1 cellular context compared by ENCODE assay signal in the genomic region with DNA sequence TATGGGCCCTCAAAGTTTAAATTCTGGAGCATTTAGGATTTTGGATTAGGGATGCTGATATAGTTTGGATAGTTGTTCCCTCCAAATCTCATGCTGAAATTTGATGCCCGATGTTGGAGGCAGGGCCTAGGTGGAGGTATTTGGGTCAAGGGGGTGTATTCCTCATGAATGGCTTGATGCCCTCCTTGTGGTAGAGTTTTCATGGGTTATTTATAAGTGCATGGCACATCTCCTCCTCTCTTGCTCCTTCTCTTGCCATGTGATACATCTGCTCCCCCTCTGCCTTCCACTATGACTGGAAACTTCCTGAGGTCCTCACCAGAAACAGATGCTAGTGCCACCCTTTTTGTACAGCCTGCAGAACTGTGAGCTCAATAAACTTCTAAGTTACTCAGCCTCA.
TF ChIP-seq lines count a peak whose summit lies in the region.

No MANE protein-coding gene starts in this region.

TF ChIP-seq in K562, 482 proteins besides CTCF, POLR2A, EP300 and RAD21:
- TF ChIP-seq POLR2AphosphoS5 (IDR thresholded peaks at IDR 0.05; ENCODE audit: control insufficient read depth, insufficient read depth, low read depth, low read length) (peak; percentile 49; the same call in 1 of the 2 replicates), EWSR1 (IDR thresholded peaks at IDR 0.05; ENCODE audit: borderline replicate concordance, low read depth, partially characterized antibody) (no peak), GABPB2 (CRISPR knock-in tag; conservative IDR thresholded peaks at IDR 0.05) (no peak)
- TF ChIP-seq, protein P1, sequence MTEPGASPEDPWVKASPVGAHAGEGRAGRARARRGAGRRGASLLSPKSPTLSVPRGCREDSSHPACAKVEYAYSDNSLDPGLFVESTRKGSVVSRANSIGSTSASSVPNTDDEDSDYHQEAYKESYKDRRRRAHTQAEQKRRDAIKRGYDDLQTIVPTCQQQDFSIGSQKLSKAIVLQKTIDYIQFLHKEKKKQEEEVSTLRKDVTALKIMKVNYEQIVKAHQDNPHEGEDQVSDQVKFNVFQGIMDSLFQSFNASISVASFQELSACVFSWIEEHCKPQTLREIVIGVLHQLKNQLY (CRISPR knock-in tag; conservative IDR thresholded peaks at IDR 0.05), result no peak
